Comparison of ENCODE assay signal across 31 cellular contexts in the genomic region with DNA sequence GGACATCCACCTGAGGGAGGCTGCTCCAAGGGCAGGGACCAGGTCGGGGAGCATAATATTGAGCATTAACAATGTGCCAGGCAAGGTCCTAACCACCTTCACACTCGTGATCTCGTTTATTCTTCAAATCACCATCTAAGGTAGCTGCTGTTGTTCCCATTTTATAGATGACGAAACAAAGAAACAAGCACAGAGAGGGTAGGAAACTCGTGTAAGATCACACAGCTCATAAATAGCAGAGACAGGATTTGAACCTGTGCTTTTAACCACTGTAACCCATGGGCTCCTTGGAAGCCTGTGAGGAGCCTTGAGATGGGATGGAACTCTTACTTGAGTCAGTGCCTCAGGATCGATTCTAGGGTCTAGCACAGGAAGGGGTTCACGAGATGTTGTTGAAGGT.
"Had no signal": no experiment of that assay in that cellular context is flagged by ENCODE, and none has a peak within 500 bp of the region (broad histone marks: within the 10 kb centered on the region; RNA-seq: fewer than 3 reads in every experiment).

No MANE protein-coding gene starts in this region.

- H3K4me1 Mint-ChIP-seq: activated B cell treated with CpG ODN at 0.5 μM for 24 hours; activated CD4-positive, alpha-beta T cell treated with anti-CD3 and anti-CD28 coated beads, Interleukin-2, amount 10 ng/mL, durations not matched to agents 24 days and 14 days; activated naive CD4-positive, alpha-beta T cell treated with anti-CD3 and anti-CD28 coated beads, Interleukin-2, amount 10 ng/mL, durations not matched to agents 7 days and 5 days; activated naive CD4-positive, alpha-beta T cell treated with anti-CD3 and anti-CD28 coated beads, Interleukin-2, amount 50 U/mL, for 24 hours; activated naive CD8-positive, alpha-beta T cell treated with anti-CD3 and anti-CD28 coated beads, Interleukin-2, amount 10 ng/mL, durations not matched to agents 7 days and 5 days; activated naive CD8-positive, alpha-beta T cell treated with anti-CD3 and anti-CD28 coated beads, Interleukin-2, amount 50 U/mL, for 24 hours; activated T-helper 17 cell treated with anti-CD3 and anti-CD28 coated beads, Interleukin-2, amount 50 U/mL, for 72 hours; T-helper 17 cell had no signal

- H3K9me3 Mint-ChIP-seq: activated B cell treated with CpG ODN at 0.5 μM for 24 hours; activated CD4-positive, alpha-beta memory T cell treated with anti-CD3 and anti-CD28 coated beads for 36 hours; activated CD4-positive, alpha-beta T cell treated with anti-CD3 and anti-CD28 coated beads, Interleukin-2, amount 10 ng/mL, durations not matched to agents 24 days and 14 days; activated CD8-positive, alpha-beta T cell treated with anti-CD3 and anti-CD28 coated beads for 36 hours; activated naive CD4-positive, alpha-beta T cell treated with anti-CD3 and anti-CD28 coated beads, Interleukin-2, amount 10 ng/mL, durations not matched to agents 7 days and 5 days; activated naive CD4-positive, alpha-beta T cell treated with anti-CD3 and anti-CD28 coated beads, Interleukin-2, amount 50 U/mL, for 24 hours; activated naive CD8-positive, alpha-beta T cell treated with anti-CD3 and anti-CD28 coated beads, Interleukin-2, amount 10 ng/mL, durations not matched to agents 7 days and 5 days; activated naive CD8-positive, alpha-beta T cell treated with anti-CD3 and anti-CD28 coated beads, Interleukin-2, amount 50 U/mL, for 24 hours; activated T-cell treated with anti-CD3 and anti-CD28 coated beads, Interleukin-2, amount 50 U/mL, for 4 hours; activated T-cell treated with anti-CD3 and anti-CD28 coated beads, Interleukin-2, amount 50 U/mL, for 72 hours; activated T-helper 1 cell treated with anti-CD3 and anti-CD28 coated beads, Interleukin-12 subunit alpha, Interleukin-12 subunit beta, Interleukin-2, Interleukin-4 antibody, amounts not matched to agents 30 ng/mL and 10 ng/mL and 1 ng/mL, durations not matched to agents 14 hours and 24 hours and 36 hours; activated T-helper 17 cell treated with anti-CD3 and anti-CD28 coated beads, Interleukin-2, amount 50 U/mL, for 72 hours; brain had no signal

- FAIRE-seq: colon, TTC549 had no signal

- H3K4me3 Mint-ChIP-seq: activated B cell treated with CpG ODN at 0.5 μM for 24 hours; activated CD4-positive, alpha-beta memory T cell treated with anti-CD3 and anti-CD28 coated beads for 36 hours; activated CD4-positive, alpha-beta T cell treated with anti-CD3 and anti-CD28 coated beads, Interleukin-2, amount 10 ng/mL, durations not matched to agents 24 days and 14 days; activated CD8-positive, alpha-beta T cell treated with anti-CD3 and anti-CD28 coated beads for 36 hours; activated naive CD4-positive, alpha-beta T cell treated with anti-CD3 and anti-CD28 coated beads, Interleukin-2, amount 10 ng/mL, durations not matched to agents 7 days and 5 days; activated naive CD4-positive, alpha-beta T cell treated with anti-CD3 and anti-CD28 coated beads, Interleukin-2, amount 50 U/mL, for 24 hours; activated naive CD8-positive, alpha-beta T cell; activated naive CD8-positive, alpha-beta T cell treated with anti-CD3 and anti-CD28 coated beads, Interleukin-2, amount 10 ng/mL, durations not matched to agents 7 days and 5 days; activated naive CD8-positive, alpha-beta T cell treated with anti-CD3 and anti-CD28 coated beads, Interleukin-2, amount 50 U/mL, for 24 hours; activated T-cell treated with anti-CD3 and anti-CD28 coated beads, Interleukin-2, amount 50 U/mL, for 4 hours; activated T-cell treated with anti-CD3 and anti-CD28 coated beads, Interleukin-2, amount 50 U/mL, for 72 hours; activated T-helper 1 cell treated with anti-CD3 and anti-CD28 coated beads, Interleukin-12 subunit alpha, Interleukin-12 subunit beta, Interleukin-2, Interleukin-4 antibody, amounts not matched to agents 30 ng/mL and 10 ng/mL and 1 ng/mL, durations not matched to agents 14 hours and 24 hours and 36 hours; activated T-helper 17 cell treated with anti-CD3 and anti-CD28 coated beads, Interleukin-2, amount 50 U/mL, for 72 hours; brain; T-helper 17 cell had no signal

- H3K36me3 ChIP-seq: ascending aorta had no signal

- H3K4me3 ChIP-seq: ascending aorta had no signal

- H3K9me3 ChIP-seq: ascending aorta had no signal

- ATAC-seq: activated CD8-positive, alpha-beta T cell treated with anti-CD3 and anti-CD28 coated beads for 36 hours; activated naive CD8-positive, alpha-beta T cell treated with anti-CD3 and anti-CD28 coated beads, Interleukin-2, amount 50 U/mL, for 24 hours; activated T-cell treated with anti-CD3 and anti-CD28 coated beads, Interleukin-2, amount 50 U/mL, for 4 hours; activated T-cell treated with anti-CD3 and anti-CD28 coated beads, Interleukin-2, amount 50 U/mL, for 72 hours; activated T-helper 17 cell treated with anti-CD3 and anti-CD28 coated beads, Interleukin-2, amount 50 U/mL, for 72 hours; T-helper 17 cell had no signal

- H3K27ac ChIP-seq: ascending aorta, VCaP had no signal

- H3K36me3 Mint-ChIP-seq: activated CD4-positive, alpha-beta memory T cell treated with anti-CD3 and anti-CD28 coated beads for 36 hours; activated naive CD4-positive, alpha-beta T cell treated with anti-CD3 and anti-CD28 coated beads, Interleukin-2, amount 10 ng/mL, durations not matched to agents 7 days and 5 days; activated naive CD4-positive, alpha-beta T cell treated with anti-CD3 and anti-CD28 coated beads, Interleukin-2, amount 50 U/mL, for 24 hours; activated naive CD8-positive, alpha-beta T cell; activated naive CD8-positive, alpha-beta T cell treated with anti-CD3 and anti-CD28 coated beads, Interleukin-2, amount 10 ng/mL, durations not matched to agents 7 days and 5 days; brain had no signal

- H3K27me3 ChIP-seq: ascending aorta had no signal

- DNase-seq: activated B cell treated with CpG ODN at 0.5 μM for 24 hours; activated CD4-positive, alpha-beta memory T cell treated with anti-CD3 and anti-CD28 coated beads for 36 hours; activated CD4-positive, alpha-beta T cell treated with anti-CD3 and anti-CD28 coated beads for 4 hours; activated CD4-positive, alpha-beta T cell treated with anti-CD3 and anti-CD28 coated beads, Interleukin-2, amount 10 ng/mL, durations not matched to agents 24 days and 14 days; activated CD4-positive, alpha-beta T cell treated with anti-CD3 and anti-CD28 coated beads, Interleukin-2, amount 50 U/mL, for 1 hour; activated CD4-positive, alpha-beta T cell treated with anti-CD3 and anti-CD28 coated beads, Interleukin-2, amount 50 U/mL, for 4 hours; activated CD4-positive, CD25-positive, alpha-beta regulatory T cell treated with anti-CD3 and anti-CD28 coated beads, Interleukin-2, amount 50 U/mL, for 72 hours; activated CD8-positive, alpha-beta memory T cell treated with anti-CD3 and anti-CD28 coated beads, Interleukin-2, amount 50 U/mL, for 4 hours; activated CD8-positive, alpha-beta T cell treated with anti-CD3 and anti-CD28 coated beads for 36 hours; activated gamma-delta T cell; activated naive CD4-positive, alpha-beta T cell treated with anti-CD3 and anti-CD28 coated beads, Interleukin-2, amount 10 ng/mL, durations not matched to agents 7 days and 5 days; activated naive CD4-positive, alpha-beta T cell treated with Interleukin-2 at 50 U/mL for 16 hours; activated naive CD8-positive, alpha-beta T cell treated with anti-CD3 and anti-CD28 coated beads, Interleukin-2, amount 10 ng/mL, durations not matched to agents 7 days and 5 days; activated naive CD8-positive, alpha-beta T cell treated with anti-CD3 and anti-CD28 coated beads, Interleukin-2, amount 50 U/mL, for 24 hours; activated T-cell treated with anti-CD3 and anti-CD28 coated beads for 4 hours; activated T-cell treated with anti-CD3 and anti-CD28 coated beads, Interleukin-2, amount 50 U/mL, for 1 hour; activated T-cell treated with anti-CD3 and anti-CD28 coated beads, Interleukin-2, amount 50 U/mL, for 4 hours; activated T-cell treated with anti-CD3 and anti-CD28 coated beads, Interleukin-2, amount 50 U/mL, for 72 hours; amygdala; anterior cingulate cortex; central memory CD4-positive, alpha-beta T cell; T-helper 17 cell had no signal

- H3K4me1 ChIP-seq: ascending aorta had no signal

- H3K27ac Mint-ChIP-seq: activated B cell treated with CpG ODN at 0.5 μM for 24 hours; activated CD4-positive, alpha-beta memory T cell treated with anti-CD3 and anti-CD28 coated beads for 36 hours; activated CD4-positive, alpha-beta T cell treated with anti-CD3 and anti-CD28 coated beads, Interleukin-2, amount 10 ng/mL, durations not matched to agents 24 days and 14 days; activated CD8-positive, alpha-beta T cell treated with anti-CD3 and anti-CD28 coated beads for 36 hours; activated naive CD4-positive, alpha-beta T cell treated with anti-CD3 and anti-CD28 coated beads, Interleukin-2, amount 10 ng/mL, durations not matched to agents 7 days and 5 days; activated naive CD4-positive, alpha-beta T cell treated with anti-CD3 and anti-CD28 coated beads, Interleukin-2, amount 50 U/mL, for 24 hours; activated naive CD8-positive, alpha-beta T cell; activated naive CD8-positive, alpha-beta T cell treated with anti-CD3 and anti-CD28 coated beads, Interleukin-2, amount 10 ng/mL, durations not matched to agents 7 days and 5 days; activated naive CD8-positive, alpha-beta T cell treated with anti-CD3 and anti-CD28 coated beads, Interleukin-2, amount 50 U/mL, for 24 hours; activated T-cell treated with anti-CD3 and anti-CD28 coated beads, Interleukin-2, amount 50 U/mL, for 72 hours; activated T-helper 1 cell treated with anti-CD3 and anti-CD28 coated beads, Interleukin-12 subunit alpha, Interleukin-12 subunit beta, Interleukin-2, Interleukin-4 antibody, amounts not matched to agents 30 ng/mL and 10 ng/mL and 1 ng/mL, durations not matched to agents 14 hours and 24 hours and 36 hours; activated T-helper 17 cell treated with anti-CD3 and anti-CD28 coated beads, Interleukin-2, amount 50 U/mL, for 72 hours; T-helper 17 cell had no signal
